Comparison of ENCODE assay signal across 27 cellular contexts in genomic region chr5:65142007-65142406, GRCh38.
DNase-seq lines count a peak whose midpoint lies in the region.
"Had no signal": no experiment of that assay in that cellular context is flagged by ENCODE, and none has a peak within 500 bp of the region (broad histone marks: within the 10 kb centered on the region; RNA-seq: fewer than 3 reads in every experiment).

No MANE protein-coding gene starts in this region.

- no peak overlapping the region for H3K4me3 ChIP-seq in HUES64 (ENCODE audit: low read length)
- no peak overlapping the region for H3K4me3 ChIP-seq in skeletal muscle satellite cell (ENCODE audit: low read length)
- H3K4me3 ChIP-seq: cardiac muscle cell, heart right ventricle, left ventricle myocardium inferior, Peyer's patch had no signal

- H3K9ac ChIP-seq in HUES64 (ENCODE audit: low read depth, low read length) (no peak overlapping the region), skeletal muscle satellite cell (ENCODE audit: low read depth, low read length) (peak overlapping the region; percentile 37)
- H3K9ac ChIP-seq: parathyroid adenoma had no signal

- peak overlapping the region; percentile 89 for H3K27ac ChIP-seq in HUES64 (ENCODE audit: low read depth, low read length)
- H3K27ac ChIP-seq: C4-2B, cardiac muscle cell, heart right ventricle, left ventricle myocardium inferior, parathyroid adenoma, Peyer's patch had no signal

- H3K27me3 ChIP-seq in HUES64 (ENCODE audit: insufficient read depth, low read length) (no peaks in the 10 kb centered on the region), skeletal muscle satellite cell (ENCODE audit: control insufficient read depth, insufficient read depth, low read length) (no peaks in the 10 kb centered on the region)
- H3K27me3 ChIP-seq: cardiac muscle cell, heart right ventricle, Peyer's patch had no signal

- no peak overlapping the region for H3K4me2 ChIP-seq in skeletal muscle satellite cell (ENCODE audit: low read length)

- H3K9me3 ChIP-seq in HUES64 (ENCODE audit: insufficient read depth, low read depth, low read length) (no peaks in the 10 kb centered on the region), skeletal muscle satellite cell (replicated peaks; ENCODE audit: low read length) (no peaks in the 10 kb centered on the region)
- H3K9me3 ChIP-seq: heart right ventricle, left ventricle myocardium inferior, Peyer's patch had no signal

- H3K36me3 ChIP-seq in HUES64 (ENCODE audit: insufficient read depth, low read length) (no peaks in the 10 kb centered on the region), skeletal muscle satellite cell (ENCODE audit: insufficient read depth, low read length) (no peaks in the 10 kb centered on the region)
- H3K36me3 ChIP-seq: cardiac muscle cell, heart right ventricle, left ventricle myocardium inferior, Peyer's patch had no signal

- DNase-seq in cerebellar cortex (ENCODE audit: low spot score) (peak; percentile 50), iPS-NIHi7 (ENCODE audit: extremely low spot score) (peak; percentile 8), T-helper 2 cell (no peak), NCI-H1105 treated with DMSO at 0.1 percent for 48 hours (lab: John Stamatoyannopoulos, UW) (no peak)
- DNase-seq in activated naive CD4-positive, alpha-beta T cell treated with Interleukin-2 at 50 U/mL for 16 hours: no peak
- DNase-seq: activated CD4-positive, alpha-beta memory T cell treated with anti-CD3 and anti-CD28 coated beads, Interleukin-2, amount 10 ng/mL, durations not matched to agents 7 days and 5 days; activated CD4-positive, CD25-positive, alpha-beta regulatory T cell treated with anti-CD3 and anti-CD28 coated beads, Interleukin-2, amount 50 U/mL, for 72 hours; activated CD8-positive, alpha-beta memory T cell treated with anti-CD3 and anti-CD28 coated beads, Interleukin-2, amount 50 U/mL, for 48 hours; anterior cingulate cortex; cortex of kidney; effector memory CD8-positive, alpha-beta T cell; heart right ventricle; left ventricle myocardium inferior; midbrain; NCI-H1092; NCI-H187; NCI-H524 treated with DMSO at 0.1 percent for 48 hours; Peyer's patch; SIG-M5; stimulated activated CD4-positive, alpha-beta T cell treated with anti-CD3 and anti-CD28 coated beads, Interleukin-15, amount 100 ng/mL, for 24 hours; stimulated activated naive B cell treated with anti-CD40 and anti-IgM and Interleukin-4, amounts not matched to agents 10 μg/mL and 1 μg/mL and 100 μg/mL, for 72 hours; T-cell had no signal

- H3K4me1 ChIP-seq in HUES64 (ENCODE audit: insufficient read depth, low read length) (peaks cover 33% of the 10 kb centered on the region), skeletal muscle satellite cell (ENCODE audit: control insufficient read depth, insufficient read depth, low read length) (peaks cover 48% of the 10 kb centered on the region)
- H3K4me1 ChIP-seq: parathyroid adenoma, Peyer's patch had no signal

- WGBS in HUES64: 5% methylated on average over 1 of the region's 2 CpGs

Comparison
In these comparisons a context has a peak if more than half of its experiments do, and no peak if none do; other contexts are left out.
1. DNase-seq: peak in cerebellar cortex (single experiment) and iPS-NIHi7 (single experiment); none in T-helper 2 cell (0 of 5), activated naive CD4-positive, alpha-beta T cell treated with Interleukin-2 at 50 U/mL for 16 hours (single experiment) and NCI-H1105 treated with DMSO at 0.1 percent for 48 hours (single experiment).